In genomic region chr9:133375116-133375723, GRCh38 we compare ENCODE assay signal across 8 cellular contexts. TPM values are rescaled to one million over a fixed set of nuclear protein-coding genes. Genes with fewer than 3 reads are reported as not detected.
DNase-seq lines count a peak whose midpoint lies in the region; ATAC-seq and TF ChIP-seq lines count a peak whose summit lies in the region.

No MANE protein-coding gene starts in this region.

- in situ Hi-C loops in ACHN (cut with HindIII; ENCODE audit: low pct_ligation_motif_present, low pct_unique_long_range_greater_than_20kb, low sequenced_read_pairs) = no loop called here

- H3K27ac Mint-ChIP-seq in mesothelial cell of epicardium = peak overlapping the region; percentile 99

- TF ChIP-seq CTCF in GM12864 (IDR thresholded peaks at IDR 0.05; ENCODE audit: low read depth, low read length, missing control alignments) (no peak), Peyer's patch (IDR thresholded peaks at IDR 0.05) (no peak), coronary artery (IDR thresholded peaks at IDR 0.05) (no peak), mesothelial cell of epicardium (IDR thresholded peaks at IDR 0.05; ENCODE audit: unreplicated experiment) (no peak), vagina (IDR thresholded peaks at IDR 0.05) (no peak)

- TF ChIP-seq POLR2A in Peyer's patch (IDR thresholded peaks at IDR 0.05) (peak; percentile 38 to 61), vagina (IDR thresholded peaks at IDR 0.05) (no peak)

- intact Hi-C loops in vagina (cut with DNase I) = loop anchor here (10.0 kb wide), 1 partner anchor 1770 kb away; no protein-coding TSS in a partner anchor

- H3K4me1 Mint-ChIP-seq in mesothelial cell of epicardium = peaks cover 22% of the 10 kb centered on the region

- H3K36me3 ChIP-seq in Peyer's patch (peaks cover 0 to 22% (median 0%) of the 10 kb centered on the region in 3 donors), vagina (no peaks in the 10 kb centered on the region)

- no peaks in the 10 kb centered on the region for H3K9me3 ChIP-seq in Peyer's patch
- no peaks in the 10 kb centered on the region for H3K9me3 ChIP-seq in vagina

- peak overlapping the region; percentile 97 for H3K4me3 Mint-ChIP-seq in mesothelial cell of epicardium

- no peaks in the 10 kb centered on the region for H3K9me3 Mint-ChIP-seq in mesothelial cell of epicardium

- H3K27me3 Mint-ChIP-seq in mesothelial cell of epicardium (ENCODE audit: low read depth) = no peaks in the 10 kb centered on the region

- DNase-seq in ACHN = peak; percentile 38
- no peak for DNase-seq in GM12864 (ENCODE audit: low read depth)
- peak in 2 of 3 donors; percentile 77 to 79 for DNase-seq in Peyer's patch
- no peak for DNase-seq in coronary artery (ENCODE audit: low spot score)
- DNase-seq in mesothelial cell of epicardium (ENCODE audit: low spot score in 2 of 2, unreplicated experiment in 2 of 2) = peak in 1 of 2 experiments; percentile 67
- DNase-seq in vagina (ENCODE audit: extremely low spot score in 2 of 2) = no peak
- DNase-seq in stimulated activated CD4-positive, alpha-beta T cell treated with anti-CD3 and anti-CD28 coated beads, Interleukin-15, amount 100 ng/mL, for 24 hours = no peak

- H3K4me3 ChIP-seq in GM12864 (ENCODE audit: low read depth, low read length) (peak overlapping the region; percentile 89), Peyer's patch (peak overlapping the region; percentile 94 to 100 (median 98)), coronary artery (peak overlapping the region; percentile 99), vagina (peak overlapping the region; percentile 91 to 92)

- peaks cover 2% of the 10 kb centered on the region for H3K36me3 Mint-ChIP-seq in mesothelial cell of epicardium

- H3K27ac ChIP-seq in Peyer's patch = peak overlapping the region; percentile 96 to 100 (median 99)
- H3K27ac ChIP-seq in coronary artery = peak overlapping the region; percentile 95 to 97
- peak overlapping the region; percentile 86 for H3K27ac ChIP-seq in vagina

- H3K4me1 ChIP-seq in Peyer's patch (peaks cover 10 to 51% (median 23%) of the 10 kb centered on the region in 4 donors), vagina (peaks cover 62% of the 10 kb centered on the region)

- H3K27me3 ChIP-seq in Peyer's patch = no peaks in the 10 kb centered on the region
- no peaks in the 10 kb centered on the region for H3K27me3 ChIP-seq in vagina

- ATAC-seq in HG02938 (IDR thresholded peaks at IDR 0.05; ENCODE audit: unreplicated experiment) = peak; percentile 9

RNA-seq across cellular contexts. Expression of gene SURF4, which starts 0.6 kb away (rescaled TPM):
- total RNA-seq in Peyer's patch (100 to 1,000 TPM in 3 of 4 donors, 10 to 100 TPM in 1; 56.9 to 281 (median 225) TPM), mesothelial cell of epicardium (147 to 152 TPM (median 149 TPM) in 3 replicates), vagina (112 TPM)

RNA-seq across cellular contexts. Expression of gene STKLD1, which starts 0.9 kb away (rescaled TPM):
- total RNA-seq in Peyer's patch (under 1 TPM in 1 of 4 donors, not detected in 3; 0.94 TPM), mesothelial cell of epicardium (6.6 to 7.5 TPM (median 6.7 TPM) in 3 replicates), vagina (not detected)

RNA-seq across cellular contexts. Expression of gene SURF2, which starts 18.9 kb away (rescaled TPM):
- total RNA-seq in Peyer's patch (10 to 100 TPM in 3 of 4 donors, 1 to 10 TPM in 1; 5.4 to 18.9 (median 15.3) TPM), mesothelial cell of epicardium (10.3 to 12.7 TPM (median 12.1 TPM) in 3 replicates), vagina (19.9 TPM)

RNA-seq across cellular contexts. Expression of gene SURF1, which starts 18.9 kb away (rescaled TPM):
- 10 to 100 TPM; 41.2 to 75.1 (median 53.4) TPM for total RNA-seq in Peyer's patch
- total RNA-seq in mesothelial cell of epicardium = 29.4 to 31.4 TPM (median 30.0 TPM) in 3 replicates
- 31.2 TPM for total RNA-seq in vagina

RNA-seq across cellular contexts. Expression of gene RPL7A, which starts 27.2 kb away (rescaled TPM):
- total RNA-seq in Peyer's patch = 1,000 to 10,000 TPM in 1 of 4 donors, 100 to 1,000 TPM in 3; 708 to 1,565 (median 870) TPM
- 2,220 to 2,356 TPM (median 2,311 TPM) in 3 replicates for total RNA-seq in mesothelial cell of epicardium
- total RNA-seq in vagina = 1,889 TPM

Comparison
In these comparisons a context has a peak if more than half of its experiments do, and no peak if none do; other contexts are left out.
1. DNase-seq: peak in ACHN (single experiment) and Peyer's patch (2 of 3); none in GM12864 (single experiment), coronary artery (single experiment), vagina (0 of 2) and stimulated activated CD4-positive, alpha-beta T cell treated with anti-CD3 and anti-CD28 coated beads, Interleukin-15, amount 100 ng/mL, for 24 hours (single experiment).
2. POLR2A ChIP-seq: peak in Peyer's patch (2 of 2); none in vagina (0 of 2).
3. Peak in every context shown above with its lines, with median percentiles within 50 percentile points of each other: H3K4me3 ChIP-seq and H3K27ac ChIP-seq.